9 cellular contexts compared by ENCODE assay signal in genomic region chr14:74301594-74302159, GRCh38. TPM values are rescaled to one million over a fixed set of nuclear protein-coding genes. Genes with fewer than 3 reads are reported as not detected.
DNase-seq lines count a peak whose midpoint lies in the region; ATAC-seq and TF ChIP-seq lines count a peak whose summit lies in the region.
"Had no signal": no experiment of that assay in that cellular context is flagged by ENCODE, and none has a peak within 500 bp of the region (broad histone marks: within the 10 kb centered on the region; RNA-seq: fewer than 3 reads in every experiment).

No MANE protein-coding gene starts in this region.

- no peaks in the 10 kb centered on the region for H3K4me1 ChIP-seq in iPS-18a (ENCODE audit: control insufficient read depth, low read depth, low read length)

- H3K27me3 ChIP-seq in HL-60 (ENCODE audit: insufficient read depth, poor library complexity, severe bottlenecking) (no peaks in the 10 kb centered on the region), iPS-18a (ENCODE audit: control insufficient read depth, insufficient read depth, low read length) (no peaks in the 10 kb centered on the region)

- H3K9me3 ChIP-seq in iPS-18a (ENCODE audit: control insufficient read depth, low read depth, low read length), result no peaks in the 10 kb centered on the region

- H3K9me3 Mint-ChIP-seq in activated T-helper 1 cell treated with anti-CD3 and anti-CD28 coated beads, Interleukin-12 subunit alpha, Interleukin-12 subunit beta, Interleukin-2, Interleukin-4 antibody, amounts not matched to agents 30 ng/mL and 10 ng/mL and 1 ng/mL, durations not matched to agents 14 hours and 24 hours and 36 hours, result no peaks in the 10 kb centered on the region
- no peaks in the 10 kb centered on the region for H3K9me3 Mint-ChIP-seq in stimulated activated memory B cell treated with anti-CD40 and anti-IgM and Interleukin-4, amounts not matched to agents 10 μg/mL and 1 μg/mL and 100 μg/mL, for 72 hours

- H3K27me3 Mint-ChIP-seq in activated T-helper 1 cell treated with anti-CD3 and anti-CD28 coated beads, Interleukin-12 subunit alpha, Interleukin-12 subunit beta, Interleukin-2, Interleukin-4 antibody, amounts not matched to agents 30 ng/mL and 10 ng/mL and 1 ng/mL, durations not matched to agents 14 hours and 24 hours and 36 hours (ENCODE audit: insufficient read depth), result no peaks in the 10 kb centered on the region
- H3K27me3 Mint-ChIP-seq in stimulated activated memory B cell treated with anti-CD40 and anti-IgM and Interleukin-4, amounts not matched to agents 10 μg/mL and 1 μg/mL and 100 μg/mL, for 72 hours, result no peaks in the 10 kb centered on the region

- H3K27ac Mint-ChIP-seq in activated T-helper 1 cell treated with anti-CD3 and anti-CD28 coated beads, Interleukin-12 subunit alpha, Interleukin-12 subunit beta, Interleukin-2, Interleukin-4 antibody, amounts not matched to agents 30 ng/mL and 10 ng/mL and 1 ng/mL, durations not matched to agents 14 hours and 24 hours and 36 hours, result no peak overlapping the region
- H3K27ac Mint-ChIP-seq in stimulated activated memory B cell treated with anti-CD40 and anti-IgM and Interleukin-4, amounts not matched to agents 10 μg/mL and 1 μg/mL and 100 μg/mL, for 72 hours, result peak overlapping the region; percentile 93

- peaks cover 14% of the 10 kb centered on the region for H3K36me3 Mint-ChIP-seq in activated T-helper 1 cell treated with anti-CD3 and anti-CD28 coated beads, Interleukin-12 subunit alpha, Interleukin-12 subunit beta, Interleukin-2, Interleukin-4 antibody, amounts not matched to agents 30 ng/mL and 10 ng/mL and 1 ng/mL, durations not matched to agents 14 hours and 24 hours and 36 hours (ENCODE audit: low read depth)
- H3K36me3 Mint-ChIP-seq in stimulated activated memory B cell treated with anti-CD40 and anti-IgM and Interleukin-4, amounts not matched to agents 10 μg/mL and 1 μg/mL and 100 μg/mL, for 72 hours, result peaks cover 23% of the 10 kb centered on the region

- intact Hi-C loops in activated T-helper 1 cell treated with anti-CD3 and anti-CD28 coated beads, Interleukin-12 subunit alpha, Interleukin-12 subunit beta, Interleukin-2, Interleukin-4 antibody, amounts not matched to agents 30 ng/mL and 10 ng/mL and 1 ng/mL, durations not matched to agents 14 hours and 24 hours and 36 hours (cut with micrococcal nuclease), result loop anchor here (2.0 to 5.0 kb wide), 4 partner anchors 191 to 581 kb away; partner anchors contain the start of genes ALDH6A1, DLST, ISCA2 and LIN52

- H3K4me3 ChIP-seq in HL-60 (replicated peaks; ENCODE audit: insufficient read depth, low read length), result peak overlapping the region; percentile 78
- peak overlapping the region; percentile 90 for H3K4me3 ChIP-seq in iPS-18a (ENCODE audit: low read length)

- TF ChIP-seq CTCF in HL-60 (IDR thresholded peaks at IDR 0.05; ENCODE audit: insufficient read depth, low read length), result no peak

- no peak for DNase-seq in HL-60 (ENCODE audit: low read depth in 1 of 2, low spot score in 1 of 2)
- no peak for DNase-seq in activated T-helper 1 cell treated with anti-CD3 and anti-CD28 coated beads, Interleukin-12 subunit alpha, Interleukin-12 subunit beta, Interleukin-2, Interleukin-4 antibody, amounts not matched to agents 30 ng/mL and 10 ng/mL and 1 ng/mL, durations not matched to agents 14 hours and 24 hours and 36 hours (ENCODE audit: low spot score)
- no peak for DNase-seq in stimulated activated CD4-positive, alpha-beta T cell treated with anti-CD3 and anti-CD28 coated beads, Interleukin-12 subunit alpha, Interleukin-12 subunit beta, amount 100 ng/mL, for 4 hours
- DNase-seq: activated gamma-delta T cell had no signal

- ATAC-seq in stimulated activated memory B cell treated with anti-CD40 and anti-IgM and Interleukin-4, amounts not matched to agents 10 μg/mL and 1 μg/mL and 100 μg/mL, for 72 hours, result no peak
- ATAC-seq in GM21367 (IDR thresholded peaks at IDR 0.05; ENCODE audit: unreplicated experiment), result no peak
- ATAC-seq in HG03432 (IDR thresholded peaks at IDR 0.05; ENCODE audit: unreplicated experiment), result no peak
- ATAC-seq in HG02571 (IDR thresholded peaks at IDR 0.05; ENCODE audit: unreplicated experiment), result no peak

- H3K4me3 Mint-ChIP-seq in activated T-helper 1 cell treated with anti-CD3 and anti-CD28 coated beads, Interleukin-12 subunit alpha, Interleukin-12 subunit beta, Interleukin-2, Interleukin-4 antibody, amounts not matched to agents 30 ng/mL and 10 ng/mL and 1 ng/mL, durations not matched to agents 14 hours and 24 hours and 36 hours, result peak overlapping the region; percentile 99
- H3K4me3 Mint-ChIP-seq in stimulated activated memory B cell treated with anti-CD40 and anti-IgM and Interleukin-4, amounts not matched to agents 10 μg/mL and 1 μg/mL and 100 μg/mL, for 72 hours, result peak overlapping the region; percentile 99

- H3K36me3 ChIP-seq in iPS-18a (ENCODE audit: control insufficient read depth, low read depth, low read length), result peaks cover 26% of the 10 kb centered on the region

- H3K4me1 Mint-ChIP-seq in activated T-helper 1 cell treated with anti-CD3 and anti-CD28 coated beads, Interleukin-12 subunit alpha, Interleukin-12 subunit beta, Interleukin-2, Interleukin-4 antibody, amounts not matched to agents 30 ng/mL and 10 ng/mL and 1 ng/mL, durations not matched to agents 14 hours and 24 hours and 36 hours (ENCODE audit: low read depth), result peaks cover 22% of the 10 kb centered on the region
- H3K4me1 Mint-ChIP-seq in stimulated activated memory B cell treated with anti-CD40 and anti-IgM and Interleukin-4, amounts not matched to agents 10 μg/mL and 1 μg/mL and 100 μg/mL, for 72 hours, result peaks cover 23% of the 10 kb centered on the region

- H3K27ac ChIP-seq in HL-60 (replicated peaks), result no peak overlapping the region; the same call in 1 of the 2 replicates
- H3K27ac ChIP-seq in iPS-18a (ENCODE audit: low read length), result no peak overlapping the region

- H3K9ac ChIP-seq in iPS-18a (ENCODE audit: low read length), result peak overlapping the region; percentile 82

RNA-seq across cellular contexts. Expression of gene ABCD4, which starts 1.1 kb away (rescaled TPM):
- 38.8 and 44.4 TPM in 2 replicates for total RNA-seq in activated T-helper 1 cell treated with anti-CD3 and anti-CD28 coated beads, Interleukin-12 subunit alpha, Interleukin-12 subunit beta, Interleukin-2, Interleukin-4 antibody, amounts not matched to agents 30 ng/mL and 10 ng/mL and 1 ng/mL, durations not matched to agents 14 hours and 24 hours and 36 hours

RNA-seq across cellular contexts. Expression of gene VRTN, which starts 46.6 kb away (rescaled TPM):
- not detected in 2 replicates for total RNA-seq in activated T-helper 1 cell treated with anti-CD3 and anti-CD28 coated beads, Interleukin-12 subunit alpha, Interleukin-12 subunit beta, Interleukin-2, Interleukin-4 antibody, amounts not matched to agents 30 ng/mL and 10 ng/mL and 1 ng/mL, durations not matched to agents 14 hours and 24 hours and 36 hours
